8 cellular contexts compared by ENCODE assay signal in the genomic region with DNA sequence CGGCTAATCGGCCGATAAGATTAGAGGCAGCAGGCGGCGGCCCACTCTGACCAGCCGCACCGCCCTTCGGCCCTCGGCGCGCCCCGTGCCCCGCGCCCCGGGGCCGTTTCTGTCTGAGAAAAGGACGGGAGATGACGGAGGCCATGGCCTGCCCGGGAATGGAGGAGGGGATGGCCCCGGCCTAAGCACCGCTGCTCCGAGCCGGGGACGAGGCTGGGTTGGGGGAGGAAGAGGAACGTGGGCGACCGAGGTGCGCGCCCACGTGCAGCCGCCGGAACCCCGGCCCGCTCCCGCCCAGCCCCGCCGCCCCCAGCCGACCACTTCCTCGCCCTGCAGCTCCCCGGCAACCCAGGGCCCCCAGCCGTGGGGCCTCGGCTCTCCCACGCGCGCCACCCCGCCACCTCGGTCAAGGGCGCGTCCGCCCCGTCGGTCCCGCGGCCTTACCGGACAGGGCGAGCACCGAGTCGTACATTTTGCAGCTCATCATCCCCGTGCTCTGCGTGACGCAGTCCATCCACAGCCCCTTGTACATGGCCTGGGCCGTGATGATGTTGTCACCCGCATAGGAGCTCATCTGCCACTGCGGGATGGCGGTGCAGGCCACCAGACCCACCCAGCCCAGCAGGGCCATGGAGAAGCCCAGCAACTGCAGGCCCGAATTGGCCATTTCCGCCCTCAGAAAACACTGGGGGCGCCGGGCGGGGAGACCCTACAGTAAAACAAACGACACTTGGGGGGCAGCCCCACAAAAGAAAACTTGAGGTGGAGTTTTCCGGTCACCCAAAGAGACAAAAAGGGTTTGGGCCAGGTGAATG. TPM values are rescaled to one million over a fixed set of nuclear protein-coding genes. Genes with fewer than 3 reads are reported as not detected.
DNase-seq lines count a peak whose midpoint lies in the region; ATAC-seq and TF ChIP-seq lines count a peak whose summit lies in the region.

No MANE protein-coding gene starts in this region.

- peaks cover 0 to 12% (median 4%) of the 10 kb centered on the region in 3 donors for H3K36me3 Mint-ChIP-seq in immature natural killer cell
- H3K36me3 Mint-ChIP-seq in stimulated activated memory B cell treated with anti-CD40 and anti-IgM and Interleukin-4, amounts not matched to agents 10 μg/mL and 1 μg/mL and 100 μg/mL, for 72 hours = peaks cover 9% of the 10 kb centered on the region

- H3K4me3 ChIP-seq in astrocyte of the cerebellum (ENCODE audit: low read depth, low read length) = peak overlapping the region; percentile 27

- peaks cover 5 to 30% (median 16%) of the 10 kb centered on the region in 3 donors for H3K27me3 Mint-ChIP-seq in immature natural killer cell (ENCODE audit: low read depth in 3 of 3)
- peaks cover 31% of the 10 kb centered on the region for H3K27me3 Mint-ChIP-seq in stimulated activated memory B cell treated with anti-CD40 and anti-IgM and Interleukin-4, amounts not matched to agents 10 μg/mL and 1 μg/mL and 100 μg/mL, for 72 hours

- H3K27ac Mint-ChIP-seq in immature natural killer cell = peak overlapping the region in 1 of 6 donors; percentile 53
- peak overlapping the region; percentile 63 for H3K27ac Mint-ChIP-seq in stimulated activated memory B cell treated with anti-CD40 and anti-IgM and Interleukin-4, amounts not matched to agents 10 μg/mL and 1 μg/mL and 100 μg/mL, for 72 hours

- in situ Hi-C loops in astrocyte of the cerebellum (cut with HindIII; ENCODE audit: low sequenced_read_pairs) = no loop called here

- DNase-seq in NCI-H748 (lab: John Stamatoyannopoulos, UW; ENCODE audit: unreplicated experiment) = peak; percentile 58
- no peak for DNase-seq in NCI-H748 treated with DMSO at 0.1 percent for 48 hours (lab: John Stamatoyannopoulos, UW)
- DNase-seq in astrocyte of the cerebellum (ENCODE audit: low read depth) = no peak
- DNase-seq in immature natural killer cell = peak; percentile 33 to 35 (median 33)
- no peak for DNase-seq in DMS153 (lab: John Stamatoyannopoulos, UW)
- no peak for DNase-seq in NCI-H524 treated with DMSO at 0.1 percent for 48 hours (lab: John Stamatoyannopoulos, UW)
- DNase-seq in NCI-H2196 (lab: John Stamatoyannopoulos, UW; ENCODE audit: unreplicated experiment) = no peak

- no peak for TF ChIP-seq CTCF in astrocyte of the cerebellum (IDR thresholded peaks at IDR 0.05; ENCODE audit: low read depth, low read length, missing control alignments)

- no peaks in the 10 kb centered on the region for H3K9me3 Mint-ChIP-seq in immature natural killer cell
- no peaks in the 10 kb centered on the region for H3K9me3 Mint-ChIP-seq in stimulated activated memory B cell treated with anti-CD40 and anti-IgM and Interleukin-4, amounts not matched to agents 10 μg/mL and 1 μg/mL and 100 μg/mL, for 72 hours

- ATAC-seq in stimulated activated memory B cell treated with anti-CD40 and anti-IgM and Interleukin-4, amounts not matched to agents 10 μg/mL and 1 μg/mL and 100 μg/mL, for 72 hours = peak; percentile 62

- peaks cover 17 to 27% of the 10 kb centered on the region in 2 donors for H3K4me1 Mint-ChIP-seq in immature natural killer cell
- H3K4me1 Mint-ChIP-seq in stimulated activated memory B cell treated with anti-CD40 and anti-IgM and Interleukin-4, amounts not matched to agents 10 μg/mL and 1 μg/mL and 100 μg/mL, for 72 hours = peaks cover 26% of the 10 kb centered on the region

- H3K4me3 Mint-ChIP-seq in immature natural killer cell = peak overlapping the region; percentile 72 to 80 (median 73)
- peak overlapping the region; percentile 72 for H3K4me3 Mint-ChIP-seq in stimulated activated memory B cell treated with anti-CD40 and anti-IgM and Interleukin-4, amounts not matched to agents 10 μg/mL and 1 μg/mL and 100 μg/mL, for 72 hours

RNA-seq across cellular contexts. Expression of gene CLDN7, which starts 0.7 kb away (rescaled TPM):
- 1 to 10 TPM; 2.5 to 8.7 (median 3.7) TPM for polyA plus RNA-seq in immature natural killer cell

RNA-seq across cellular contexts. Expression of gene ELP5, which starts 9.6 kb away (rescaled TPM):
- polyA plus RNA-seq in immature natural killer cell = 100 to 1,000 TPM in 1 of 3 donors, 10 to 100 TPM in 2; 65.0 to 108 (median 89.0) TPM

RNA-seq across cellular contexts. Expression of gene CTDNEP1, which starts 10.1 kb away (rescaled TPM):
- polyA plus RNA-seq in immature natural killer cell = 10 to 100 TPM; 33.2 to 61.1 (median 57.8) TPM

RNA-seq across cellular contexts. Expression of gene GABARAP, which starts 19.3 kb away (rescaled TPM):
- polyA plus RNA-seq in immature natural killer cell = 100 to 1,000 TPM; 764 to 982 (median 905) TPM

RNA-seq across cellular contexts. Expression of gene SLC2A4, which starts 19.9 kb away (rescaled TPM):
- polyA plus RNA-seq in immature natural killer cell = under 1 TPM in 1 of 3 donors, not detected in 2; 0.26 TPM

Comparison
In these comparisons a context has a peak if more than half of its experiments do, and no peak if none do; other contexts are left out.
1. DNase-seq: peak in NCI-H748 (single experiment) and immature natural killer cell (3 of 3); none in NCI-H748 treated with DMSO at 0.1 percent for 48 hours (single experiment), astrocyte of the cerebellum (single experiment), DMS153 (single experiment), NCI-H524 treated with DMSO at 0.1 percent for 48 hours (single experiment) and NCI-H2196 (single experiment).